In genomic region chr4:67983333-67983732, GRCh38 we compare ENCODE assay signal across 21 cellular contexts. TPM values are rescaled to one million over a fixed set of nuclear protein-coding genes. Genes with fewer than 3 reads are reported as not detected.
"Had no signal": no experiment of that assay in that cellular context is flagged by ENCODE, and none has a peak within 500 bp of the region (broad histone marks: within the 10 kb centered on the region; RNA-seq: fewer than 3 reads in every experiment).

No MANE protein-coding gene starts in this region.

- DNase-seq: activated CD4-positive, alpha-beta T cell treated with anti-CD3 and anti-CD28 coated beads, Interleukin-2, amount 50 U/mL, for 48 hours; activated CD4-positive, CD25-positive, alpha-beta regulatory T cell treated with anti-CD3 and anti-CD28 coated beads, Interleukin-2, amount 50 U/mL, for 72 hours; activated naive CD4-positive, alpha-beta T cell treated with Interleukin-2 at 50 U/mL for 16 hours; activated naive CD8-positive, alpha-beta T cell treated with anti-CD3 and anti-CD28 coated beads, Interleukin-2, amount 50 U/mL, for 24 hours; caudate nucleus; gastrocnemius medialis; islet precursor cell; left lung; naive B cell; stimulated activated CD4-positive, alpha-beta T cell treated with anti-CD3 and anti-CD28 coated beads, Interleukin-1b, Interleukin-23, amount 100 ng/mL, for 48 hours; stomach; testis; upper lobe of left lung had no signal

- H3K36me3 Mint-ChIP-seq: neural progenitor cell had no signal

- H3K4me2 ChIP-seq: neural progenitor cell had no signal

- H3K4me3 Mint-ChIP-seq: activated naive CD8-positive, alpha-beta T cell treated with anti-CD3 and anti-CD28 coated beads, Interleukin-2, amount 50 U/mL, for 24 hours; activated T-helper 17 cell treated with anti-CD3 and anti-CD28 coated beads, Interleukin-2, amount 50 U/mL, for 72 hours; naive B cell; neural progenitor cell; T-helper 2 cell treated with Interferon-gamma antibody and Interleukin-4, amounts not matched to agents 5 μg/mL and 100 μg/mL, for 36 hours had no signal

- H3K9me3 Mint-ChIP-seq: neural progenitor cell; T-helper 2 cell treated with Interferon-gamma antibody and Interleukin-4, amounts not matched to agents 5 μg/mL and 100 μg/mL, for 36 hours had no signal

- H3K9me3 ChIP-seq: gastrocnemius medialis, testis had no signal

- H3K4me1 Mint-ChIP-seq: activated naive CD8-positive, alpha-beta T cell treated with anti-CD3 and anti-CD28 coated beads, Interleukin-2, amount 50 U/mL, for 24 hours; activated T-helper 17 cell treated with anti-CD3 and anti-CD28 coated beads, Interleukin-2, amount 50 U/mL, for 72 hours; naive B cell; neural progenitor cell had no signal

- H3K27ac Mint-ChIP-seq: activated naive CD8-positive, alpha-beta T cell treated with anti-CD3 and anti-CD28 coated beads, Interleukin-2, amount 50 U/mL, for 24 hours; activated T-helper 17 cell treated with anti-CD3 and anti-CD28 coated beads, Interleukin-2, amount 50 U/mL, for 72 hours; naive B cell; neural progenitor cell; T-helper 2 cell treated with Interferon-gamma antibody and Interleukin-4, amounts not matched to agents 5 μg/mL and 100 μg/mL, for 36 hours had no signal

- ATAC-seq: activated naive CD8-positive, alpha-beta T cell treated with anti-CD3 and anti-CD28 coated beads, Interleukin-2, amount 50 U/mL, for 24 hours; activated T-helper 17 cell treated with anti-CD3 and anti-CD28 coated beads, Interleukin-2, amount 50 U/mL, for 72 hours; gastrocnemius medialis; left lung had no signal

- H3K27ac ChIP-seq: ascending aorta, gastrocnemius medialis, left lung, neural progenitor cell, stomach, testis, upper lobe of left lung had no signal

- H3K4me1 ChIP-seq: ascending aorta, gastrocnemius medialis, left lung, neural progenitor cell, stomach, testis, upper lobe of left lung had no signal

- H3K27me3 ChIP-seq: ascending aorta, gastrocnemius medialis, left lung, neural progenitor cell, stomach, testis, upper lobe of left lung had no signal

- FAIRE-seq: colon had no signal

- H3K9ac ChIP-seq: neural progenitor cell had no signal

- H2AFZ ChIP-seq: neural progenitor cell had no signal

RNA-seq across cellular contexts. Expression of gene TMPRSS11A, which starts 20.0 kb away (rescaled TPM):
- total RNA-seq: activated T-helper 17 cell treated with anti-CD3 and anti-CD28 coated beads, Interleukin-2, amount 50 U/mL, for 72 hours; ascending aorta; gastrocnemius medialis; left lung; mononuclear cell; osteocyte; pulmonary artery endothelial cell had no signal
